In the genomic region with DNA sequence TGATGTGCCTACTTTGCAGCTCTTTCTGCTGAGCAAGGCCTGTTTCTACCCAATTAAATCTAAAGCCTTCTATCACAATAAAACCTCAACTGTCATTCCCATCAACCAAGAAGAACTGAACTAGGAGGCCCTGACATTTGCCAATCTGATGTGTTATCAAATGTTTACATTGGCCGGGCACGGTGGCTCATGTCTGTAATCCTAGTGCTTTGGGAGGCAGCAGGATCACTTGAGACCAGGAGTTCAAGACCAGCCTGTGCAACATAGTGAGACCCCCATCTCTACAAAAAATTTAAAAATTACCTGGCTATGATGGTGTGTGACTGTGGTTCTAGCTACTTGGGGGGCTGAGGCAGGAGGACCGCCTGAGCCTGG, we compare ENCODE assay signal across 1 cellular context.
TF ChIP-seq lines count a peak whose summit lies in the region.

No MANE protein-coding gene starts in this region.

TF ChIP-seq in HEK293, 187 proteins besides CTCF, POLR2A, EP300 and RAD21 (continued from another document):
- TF ChIP-seq, protein P1, sequence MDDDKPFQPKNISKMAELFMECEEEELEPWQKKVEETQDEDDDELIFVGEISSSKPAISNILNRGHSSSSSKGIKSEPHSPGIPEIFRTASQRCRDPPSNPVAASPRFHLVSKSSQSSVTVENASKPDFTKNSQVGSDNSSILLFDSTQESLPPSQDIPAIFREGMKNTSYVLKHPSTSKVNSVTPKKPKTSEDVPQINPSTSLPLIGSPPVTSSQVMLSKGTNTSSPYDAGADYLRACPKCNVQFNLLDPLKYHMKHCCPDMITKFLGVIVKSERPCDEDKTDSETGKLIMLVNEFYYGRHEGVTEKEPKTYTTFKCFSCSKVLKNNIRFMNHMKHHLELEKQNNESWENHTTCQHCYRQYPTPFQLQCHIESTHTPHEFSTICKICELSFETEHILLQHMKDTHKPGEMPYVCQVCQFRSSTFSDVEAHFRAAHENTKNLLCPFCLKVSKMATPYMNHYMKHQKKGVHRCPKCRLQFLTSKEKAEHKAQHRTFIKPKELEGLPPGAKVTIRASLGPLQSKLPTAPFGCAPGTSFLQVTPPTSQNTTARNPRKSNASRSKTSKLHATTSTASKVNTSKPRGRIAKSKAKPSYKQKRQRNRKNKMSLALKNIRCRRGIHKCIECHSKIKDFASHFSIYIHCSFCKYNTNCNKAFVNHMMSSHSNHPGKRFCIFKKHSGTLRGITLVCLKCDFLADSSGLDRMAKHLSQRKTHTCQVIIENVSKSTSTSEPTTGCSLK (tag by site-specific recombination; IDR thresholded peaks at IDR 0.05), result no peak
- TF ChIP-seq, protein P2, sequence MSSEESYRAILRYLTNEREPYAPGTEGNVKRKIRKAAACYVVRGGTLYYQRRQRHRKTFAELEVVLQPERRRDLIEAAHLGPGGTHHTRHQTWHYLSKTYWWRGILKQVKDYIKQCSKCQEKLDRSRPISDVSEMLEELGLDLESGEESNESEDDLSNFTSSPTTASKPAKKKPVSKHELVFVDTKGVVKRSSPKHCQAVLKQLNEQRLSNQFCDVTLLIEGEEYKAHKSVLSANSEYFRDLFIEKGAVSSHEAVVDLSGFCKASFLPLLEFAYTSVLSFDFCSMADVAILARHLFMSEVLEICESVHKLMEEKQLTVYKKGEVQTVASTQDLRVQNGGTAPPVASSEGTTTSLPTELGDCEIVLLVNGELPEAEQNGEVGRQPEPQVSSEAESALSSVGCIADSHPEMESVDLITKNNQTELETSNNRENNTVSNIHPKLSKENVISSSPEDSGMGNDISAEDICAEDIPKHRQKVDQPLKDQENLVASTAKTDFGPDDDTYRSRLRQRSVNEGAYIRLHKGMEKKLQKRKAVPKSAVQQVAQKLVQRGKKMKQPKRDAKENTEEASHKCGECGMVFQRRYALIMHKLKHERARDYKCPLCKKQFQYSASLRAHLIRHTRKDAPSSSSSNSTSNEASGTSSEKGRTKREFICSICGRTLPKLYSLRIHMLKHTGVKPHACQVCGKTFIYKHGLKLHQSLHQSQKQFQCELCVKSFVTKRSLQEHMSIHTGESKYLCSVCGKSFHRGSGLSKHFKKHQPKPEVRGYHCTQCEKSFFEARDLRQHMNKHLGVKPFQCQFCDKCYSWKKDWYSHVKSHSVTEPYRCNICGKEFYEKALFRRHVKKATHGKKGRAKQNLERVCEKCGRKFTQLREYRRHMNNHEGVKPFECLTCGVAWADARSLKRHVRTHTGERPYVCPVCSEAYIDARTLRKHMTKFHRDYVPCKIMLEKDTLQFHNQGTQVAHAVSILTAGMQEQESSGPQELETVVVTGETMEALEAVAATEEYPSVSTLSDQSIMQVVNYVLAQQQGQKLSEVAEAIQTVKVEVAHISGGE (tag by site-specific recombination; conservative IDR thresholded peaks at IDR 0.05; ENCODE audit: low read depth), result no peak
- TF ChIP-seq ZSCAN23 (tag by site-specific recombination; IDR thresholded peaks at IDR 0.05) (no peak), ZNF37A (tag by site-specific recombination; IDR thresholded peaks at IDR 0.05) (no peak), GLIS1 (tag by site-specific recombination; IDR thresholded peaks at IDR 0.05) (no peak; the same call in 1 of the 2 replicates), ZNF175 (tag by site-specific recombination; IDR thresholded peaks at IDR 0.05) (no peak), ZFHX2 (tag by site-specific recombination; conservative IDR thresholded peaks at IDR 0.05) (no peak), ZNF76 (tag by site-specific recombination; IDR thresholded peaks at IDR 0.05; ENCODE audit: borderline replicate concordance, low read depth) (no peak), ZBTB21 (tag by site-specific recombination; IDR thresholded peaks at IDR 0.05) (no peak), ZNF302 (tag by site-specific recombination; IDR thresholded peaks at IDR 0.05; ENCODE audit: low read depth) (no peak), ZSCAN16 (tag by site-specific recombination; IDR thresholded peaks at IDR 0.05) (no peak), ZNF561 (tag by site-specific recombination; IDR thresholded peaks at IDR 0.05; ENCODE audit: borderline replicate concordance) (peak; percentile 36; the same call in 1 of the 2 replicates), ZNF610 (tag by site-specific recombination; IDR thresholded peaks at IDR 0.05; ENCODE audit: borderline replicate concordance) (no peak)
- TF ChIP-seq, protein P3, sequence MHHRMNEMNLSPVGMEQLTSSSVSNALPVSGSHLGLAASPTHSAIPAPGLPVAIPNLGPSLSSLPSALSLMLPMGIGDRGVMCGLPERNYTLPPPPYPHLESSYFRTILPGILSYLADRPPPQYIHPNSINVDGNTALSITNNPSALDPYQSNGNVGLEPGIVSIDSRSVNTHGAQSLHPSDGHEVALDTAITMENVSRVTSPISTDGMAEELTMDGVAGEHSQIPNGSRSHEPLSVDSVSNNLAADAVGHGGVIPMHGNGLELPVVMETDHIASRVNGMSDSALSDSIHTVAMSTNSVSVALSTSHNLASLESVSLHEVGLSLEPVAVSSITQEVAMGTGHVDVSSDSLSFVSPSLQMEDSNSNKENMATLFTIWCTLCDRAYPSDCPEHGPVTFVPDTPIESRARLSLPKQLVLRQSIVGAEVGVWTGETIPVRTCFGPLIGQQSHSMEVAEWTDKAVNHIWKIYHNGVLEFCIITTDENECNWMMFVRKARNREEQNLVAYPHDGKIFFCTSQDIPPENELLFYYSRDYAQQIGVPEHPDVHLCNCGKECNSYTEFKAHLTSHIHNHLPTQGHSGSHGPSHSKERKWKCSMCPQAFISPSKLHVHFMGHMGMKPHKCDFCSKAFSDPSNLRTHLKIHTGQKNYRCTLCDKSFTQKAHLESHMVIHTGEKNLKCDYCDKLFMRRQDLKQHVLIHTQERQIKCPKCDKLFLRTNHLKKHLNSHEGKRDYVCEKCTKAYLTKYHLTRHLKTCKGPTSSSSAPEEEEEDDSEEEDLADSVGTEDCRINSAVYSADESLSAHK (tag by site-specific recombination; IDR thresholded peaks at IDR 0.05), result 0 out of 2 replicates have a peak, but pooled peaks have one; percentile 6
- TF ChIP-seq, protein P4, sequence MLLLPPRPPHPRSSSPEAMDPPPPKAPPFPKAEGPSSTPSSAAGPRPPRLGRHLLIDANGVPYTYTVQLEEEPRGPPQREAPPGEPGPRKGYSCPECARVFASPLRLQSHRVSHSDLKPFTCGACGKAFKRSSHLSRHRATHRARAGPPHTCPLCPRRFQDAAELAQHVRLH (tag by site-specific recombination; IDR thresholded peaks at IDR 0.05), result peak; percentile 35
